ENCODE assay signal across 15 cellular contexts in the genomic region with DNA sequence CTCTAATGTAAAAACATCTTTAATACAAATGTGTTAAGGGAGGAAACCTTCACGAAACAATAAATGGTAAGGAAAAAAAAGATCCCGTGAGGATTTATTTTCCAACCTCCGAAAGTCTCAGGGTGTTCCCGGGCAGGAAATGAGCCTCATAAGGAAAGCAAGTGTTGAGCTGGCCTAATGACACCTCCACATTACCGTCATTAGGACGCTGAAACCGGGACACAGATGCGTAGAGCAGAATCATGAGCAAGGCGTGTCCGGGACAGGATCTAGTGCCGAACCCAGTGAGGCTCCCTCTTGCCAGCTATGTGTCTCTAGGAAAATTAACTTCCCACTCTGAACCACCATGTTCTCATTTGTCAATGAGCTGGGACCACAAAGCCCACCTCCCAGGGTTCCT. TPM values are rescaled to one million over a fixed set of nuclear protein-coding genes. Genes with fewer than 3 reads are reported as not detected.
A peak's percentile ranks its signal among the peaks of the same experiment; 100 is the strongest.
DNase-seq lines count a peak whose midpoint lies in the region; ATAC-seq and TF ChIP-seq lines count a peak whose summit lies in the region.
"Had no signal": no experiment of that assay in that cellular context is flagged by ENCODE, and none has a peak within 500 bp of the region (broad histone marks: within the 10 kb centered on the region; RNA-seq: fewer than 3 reads in every experiment).

No MANE protein-coding gene starts in this region.

- peaks cover 9% of the 10 kb centered on the region for H3K4me1 ChIP-seq in vagina
- H3K4me1 ChIP-seq: colonic mucosa had no signal

- no peaks in the 10 kb centered on the region for H3K27me3 Mint-ChIP-seq in naive B cell
- H3K27me3 Mint-ChIP-seq: activated naive CD8-positive, alpha-beta T cell treated with anti-CD3 and anti-CD28 coated beads, Interleukin-2, amount 10 ng/mL, durations not matched to agents 7 days and 5 days had no signal

- peak overlapping the region in 2 of 8 donors; percentile 24 to 67 for H3K4me3 Mint-ChIP-seq in naive B cell
- H3K4me3 Mint-ChIP-seq: activated naive CD8-positive, alpha-beta T cell treated with anti-CD3 and anti-CD28 coated beads, Interleukin-2, amount 10 ng/mL, durations not matched to agents 7 days and 5 days had no signal

- H3K4me1 Mint-ChIP-seq in naive B cell = peaks cover 18 to 37% (median 21%) of the 10 kb centered on the region in 3 donors

- H3K27ac ChIP-seq in vagina = peak overlapping the region; percentile 51
- H3K27ac ChIP-seq: colonic mucosa, WERI-Rb-1 had no signal

- H3K27ac Mint-ChIP-seq in naive B cell = peak overlapping the region in 4 of 6 donors; percentile 50 to 85 (median 77)
- H3K27ac Mint-ChIP-seq: activated naive CD8-positive, alpha-beta T cell treated with anti-CD3 and anti-CD28 coated beads, Interleukin-2, amount 10 ng/mL, durations not matched to agents 7 days and 5 days had no signal

- TF ChIP-seq POLR2A in vagina (IDR thresholded peaks at IDR 0.05) = no peak

- H3K4me3 ChIP-seq in vagina = no peak overlapping the region
- H3K4me3 ChIP-seq: colonic mucosa had no signal

- H3K9me3 ChIP-seq in vagina = no peaks in the 10 kb centered on the region
- H3K9me3 ChIP-seq: colonic mucosa had no signal

- ATAC-seq in naive B cell (ENCODE audit: low read depth in 2 of 2) = no peak
- no peak for ATAC-seq in GM18511 (IDR thresholded peaks at IDR 0.05; ENCODE audit: unreplicated experiment)

- H3K36me3 ChIP-seq in vagina = peaks cover 0 to 59% of the 10 kb centered on the region in 2 donors

- H3K9me3 Mint-ChIP-seq in naive B cell = no peaks in the 10 kb centered on the region
- H3K9me3 Mint-ChIP-seq: activated naive CD8-positive, alpha-beta T cell treated with anti-CD3 and anti-CD28 coated beads, Interleukin-2, amount 10 ng/mL, durations not matched to agents 7 days and 5 days had no signal

- peaks cover 16 to 37% of the 10 kb centered on the region in 2 donors for H3K36me3 Mint-ChIP-seq in naive B cell

- DNase-seq in stimulated activated naive CD4-positive, alpha-beta T cell treated with Interleukin-2 at 50 U/mL for 16 hours (lab: John Stamatoyannopoulos, UW) = peak; percentile 39
- no peak for DNase-seq in stimulated activated naive CD4-positive, alpha-beta T cell (lab: John Stamatoyannopoulos, UW)
- peak; percentile 39 for DNase-seq in central memory CD4-positive, alpha-beta T cell
- DNase-seq in naive B cell = no peak
- DNase-seq in vagina (ENCODE audit: extremely low spot score in 2 of 2) = no peak
- no peak for DNase-seq in GOT3 (lab: John Stamatoyannopoulos, UW)
- DNase-seq in NCI-H187 treated with DMSO at 0.1 percent for 48 hours (lab: John Stamatoyannopoulos, UW) = no peak
- DNase-seq: activated naive CD8-positive, alpha-beta T cell treated with anti-CD3 and anti-CD28 coated beads, Interleukin-2, amount 10 ng/mL, durations not matched to agents 7 days and 5 days; colonic mucosa; KG1; NCI-H187; NCI-H82; SIG-M5; WERI-Rb-1 had no signal

- TF ChIP-seq CTCF in vagina (IDR thresholded peaks at IDR 0.05) = no peak

- H3K27me3 ChIP-seq in vagina = no peaks in the 10 kb centered on the region
- H3K27me3 ChIP-seq: colonic mucosa had no signal

- intact Hi-C loops in vagina (cut with DNase I) = no loop called here

RNA-seq across cellular contexts. Expression of a gene that starts 22.7 kb away (rescaled TPM):
- polyA plus RNA-seq in naive B cell (ENCODE audit: low read depth in 6 of 6) = 100 to 1,000 TPM; 165 to 235 (median 190) TPM
- 62.9 TPM for total RNA-seq in vagina

RNA-seq across cellular contexts. Expression of a gene that starts 35.8 kb away (rescaled TPM):
- polyA plus RNA-seq in naive B cell (ENCODE audit: low read depth in 6 of 6) = 10 to 100 TPM; 14.9 to 37.9 (median 24.5) TPM
- 71.2 TPM for total RNA-seq in vagina

Comparison
In these comparisons a context has a peak if more than half of its experiments do, and no peak if none do; other contexts are left out.
1. DNase-seq: peak in stimulated activated naive CD4-positive, alpha-beta T cell treated with Interleukin-2 at 50 U/mL for 16 hours (single experiment) and central memory CD4-positive, alpha-beta T cell (single experiment); none in stimulated activated naive CD4-positive, alpha-beta T cell (0 of 6), naive B cell (single experiment), vagina (0 of 2), GOT3 (single experiment) and NCI-H187 treated with DMSO at 0.1 percent for 48 hours (single experiment).